In the genomic region with DNA sequence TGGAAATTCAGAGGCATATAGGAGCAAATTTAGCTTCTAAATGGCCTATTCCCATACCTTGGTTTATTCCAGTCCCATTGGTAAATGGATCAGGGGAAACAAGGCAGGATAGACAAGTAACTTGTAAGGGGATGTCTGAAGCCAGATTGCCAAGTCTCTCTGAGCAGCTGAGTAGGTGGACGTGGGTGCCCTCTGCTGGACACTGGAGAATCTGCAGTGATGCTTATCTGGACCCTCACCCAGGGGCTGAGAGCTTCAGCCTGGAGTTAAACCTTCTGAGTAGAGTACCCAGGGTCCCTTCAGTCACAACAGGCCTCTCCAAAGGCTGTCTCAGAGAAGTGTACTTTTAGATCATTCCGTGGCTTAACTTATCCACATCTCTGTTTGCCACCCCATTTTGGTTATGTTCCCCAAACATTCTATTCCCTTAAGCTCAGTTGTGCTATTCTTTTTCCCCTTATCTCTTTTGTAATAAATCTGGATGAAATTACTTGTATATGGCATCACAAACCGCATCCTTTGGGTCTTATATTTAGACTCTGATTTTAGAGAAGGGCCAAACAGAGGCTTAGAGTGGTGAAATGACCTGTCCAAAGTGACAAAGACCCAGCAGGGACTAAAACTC, we compare ENCODE assay signal across 8 cellular contexts.
DNase-seq lines count a peak whose midpoint lies in the region; ATAC-seq and TF ChIP-seq lines count a peak whose summit lies in the region.

No MANE protein-coding gene starts in this region.

- H3K27ac Mint-ChIP-seq in endodermal cell: no peak overlapping the region
- no peak overlapping the region for H3K27ac Mint-ChIP-seq in stimulated activated effector memory CD8-positive, alpha-beta T cell treated with anti-CD3 and anti-CD28 coated beads, Interleukin-12 subunit alpha, Interleukin-12 subunit beta, amount 100 ng/mL, for 72 hours

- no peaks in the 10 kb centered on the region for H3K9me3 ChIP-seq in endodermal cell (ENCODE audit: control insufficient read depth, low read length)

- no peak overlapping the region for H3K27ac ChIP-seq in endodermal cell (ENCODE audit: low read depth, low read length)

- peaks cover 18% of the 10 kb centered on the region for H3K27me3 ChIP-seq in endodermal cell (ENCODE audit: control insufficient read depth, insufficient read depth, low read length, poor library complexity, severe bottlenecking)

- DNase-seq in AG08396 (ENCODE audit: low spot score) (peak; percentile 60), NCI-H82 (lab: John Stamatoyannopoulos, UW) (peak; percentile 88), endodermal cell (peak; percentile 92), myocyte (ENCODE audit: low read depth) (peak; percentile 65)
- DNase-seq in activated CD8-positive, alpha-beta memory T cell treated with anti-CD3 and anti-CD28 coated beads for 1 hour (ENCODE audit: extremely low read depth in 1 of 2, low read depth in 1 of 2): peak; percentile 2 to 48
- peak; percentile 38 to 70 for DNase-seq in stimulated activated effector memory CD8-positive, alpha-beta T cell treated with anti-CD3 and anti-CD28 coated beads, Interleukin-12 subunit alpha, Interleukin-12 subunit beta, amount 100 ng/mL, for 72 hours (ENCODE audit: low spot score in 2 of 2)

- H3K9me3 Mint-ChIP-seq in endodermal cell: no peaks in the 10 kb centered on the region
- H3K9me3 Mint-ChIP-seq in stimulated activated effector memory CD8-positive, alpha-beta T cell treated with anti-CD3 and anti-CD28 coated beads, Interleukin-12 subunit alpha, Interleukin-12 subunit beta, amount 100 ng/mL, for 72 hours: no peaks in the 10 kb centered on the region

- H3K4me1 ChIP-seq in endodermal cell (ENCODE audit: control insufficient read depth, insufficient read depth, low read length): peaks cover 10% of the 10 kb centered on the region

- no peaks in the 10 kb centered on the region for H3K36me3 Mint-ChIP-seq in endodermal cell (ENCODE audit: low read depth)
- H3K36me3 Mint-ChIP-seq in stimulated activated effector memory CD8-positive, alpha-beta T cell treated with anti-CD3 and anti-CD28 coated beads, Interleukin-12 subunit alpha, Interleukin-12 subunit beta, amount 100 ng/mL, for 72 hours: no peaks in the 10 kb centered on the region

- no peaks in the 10 kb centered on the region for H3K36me3 ChIP-seq in endodermal cell (ENCODE audit: control insufficient read depth, insufficient read depth, low read length)

- peak; percentile 95 for TF ChIP-seq CTCF in endodermal cell (conservative IDR thresholded peaks at IDR 0.05)

- no peak overlapping the region for H3K4me3 ChIP-seq in endodermal cell (ENCODE audit: low read length)

- H3K9ac ChIP-seq in endodermal cell (ENCODE audit: extremely low read depth, low read length, poor library complexity, severe bottlenecking): no peak overlapping the region

- H3K4me1 Mint-ChIP-seq in endodermal cell: peaks cover 18% of the 10 kb centered on the region
- no peaks in the 10 kb centered on the region for H3K4me1 Mint-ChIP-seq in stimulated activated effector memory CD8-positive, alpha-beta T cell treated with anti-CD3 and anti-CD28 coated beads, Interleukin-12 subunit alpha, Interleukin-12 subunit beta, amount 100 ng/mL, for 72 hours

- 29 to 38% methylated on average over 3 of the region's 3 CpGs for WGBS in endodermal cell (ENCODE audit: insufficient coverage in 1 of 2, insufficient read length in 1 of 2), 2 experiments

- peaks cover 34% of the 10 kb centered on the region for H3K27me3 Mint-ChIP-seq in endodermal cell (ENCODE audit: insufficient read depth)

- ATAC-seq in GM18868 (IDR thresholded peaks at IDR 0.05; ENCODE audit: unreplicated experiment): peak; percentile 78
- ATAC-seq in HG03139 (IDR thresholded peaks at IDR 0.05; ENCODE audit: unreplicated experiment): peak; percentile 82
- ATAC-seq in stimulated activated effector memory CD8-positive, alpha-beta T cell treated with anti-CD3 and anti-CD28 coated beads, Interleukin-12 subunit alpha, Interleukin-12 subunit beta, amount 100 ng/mL, for 72 hours: peak; percentile 64

- H3K4me3 Mint-ChIP-seq in endodermal cell: no peak overlapping the region
- H3K4me3 Mint-ChIP-seq in stimulated activated effector memory CD8-positive, alpha-beta T cell treated with anti-CD3 and anti-CD28 coated beads, Interleukin-12 subunit alpha, Interleukin-12 subunit beta, amount 100 ng/mL, for 72 hours: no peak overlapping the region

Comparison
In these comparisons a context has a peak if more than half of its experiments do, and no peak if none do; other contexts are left out.
1. DNase-seq: peak in every context shown above with its lines; median percentile 92 in endodermal cell; 88 in NCI-H82; 65 in myocyte; 60 in AG08396; 54 in stimulated activated effector memory CD8-positive, alpha-beta T cell treated with anti-CD3 and anti-CD28 coated beads, Interleukin-12 subunit alpha, Interleukin-12 subunit beta, amount 100 ng/mL, for 72 hours; 25 in activated CD8-positive, alpha-beta memory T cell treated with anti-CD3 and anti-CD28 coated beads for 1 hour.